Comparison of ENCODE assay signal across 1 cellular context in the genomic region with DNA sequence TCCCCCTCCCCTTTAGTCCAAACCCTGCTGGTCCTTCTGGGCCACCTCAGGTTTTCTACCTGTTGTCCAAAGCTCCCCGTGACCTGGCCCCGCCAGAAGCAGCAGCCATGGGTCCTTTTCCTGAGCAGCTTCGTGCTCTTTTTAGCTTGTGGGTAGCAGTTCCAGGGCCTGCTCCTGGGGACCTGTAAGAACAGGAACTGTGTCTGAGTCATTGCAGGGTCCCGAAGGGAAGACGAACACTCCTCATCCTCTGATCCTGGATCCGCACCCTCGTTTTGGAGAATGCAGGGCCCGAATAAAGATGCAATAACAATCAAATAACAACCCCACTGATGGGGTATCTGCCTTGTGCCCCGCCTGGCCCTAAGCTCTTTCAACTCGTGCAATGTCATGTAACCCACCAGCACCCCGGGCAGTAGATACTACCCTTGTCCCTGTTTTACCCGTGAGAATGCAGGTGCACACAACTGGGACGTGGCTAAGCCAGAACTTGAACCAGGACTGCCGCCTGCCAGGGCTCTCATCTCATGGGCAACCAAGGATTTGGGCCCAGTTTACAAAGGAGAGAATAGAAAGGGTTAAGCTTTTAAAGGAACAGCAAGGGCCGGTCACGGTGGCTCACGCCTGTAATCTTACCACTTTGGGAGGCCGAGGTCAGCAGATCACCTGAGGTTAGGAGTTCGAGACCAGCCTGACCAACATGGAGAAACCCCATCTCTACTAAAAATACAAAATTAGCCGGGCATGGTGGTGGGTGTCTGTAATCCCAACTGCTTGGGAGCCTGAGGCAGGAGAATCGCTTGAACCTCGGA.
TF ChIP-seq lines count a peak whose summit lies in the region.

No MANE protein-coding gene starts in this region.

TF ChIP-seq in HepG2, 621 proteins besides CTCF, POLR2A, EP300 and RAD21 (continued from another document):
- TF ChIP-seq ZBTB40 (IDR thresholded peaks at IDR 0.05) (no peak), ZBTB40 (CRISPR knock-in tag; IDR thresholded peaks at IDR 0.05) (no peak), MYC (CRISPR knock-in tag; IDR thresholded peaks at IDR 0.05; ENCODE audit: borderline replicate concordance) (0 out of 2 replicates have a peak, but pooled peaks have one; percentile 21), ZNF619 (CRISPR knock-in tag; IDR thresholded peaks at IDR 0.05) (no peak), RBM22 (optimal IDR thresholded peaks at IDR 0.05; ENCODE audit: low read length) (peak; percentile 23), ZNF724P (CRISPR knock-in tag; IDR thresholded peaks at IDR 0.05; ENCODE audit: borderline replicate concordance) (no peak), ZNF441 (CRISPR knock-in tag; IDR thresholded peaks at IDR 0.05; ENCODE audit: borderline replicate concordance) (no peak), RFX5 (IDR thresholded peaks at IDR 0.05; ENCODE audit: low read depth, low read length) (no peak), HNF1A (IDR thresholded peaks at IDR 0.05; ENCODE audit: low read depth) (no peak), HNF1A (CRISPR knock-in tag; IDR thresholded peaks at IDR 0.05; ENCODE audit: borderline replicate concordance) (no peak), ZNF770 (CRISPR knock-in tag; IDR thresholded peaks at IDR 0.05) (no peak), ZEB1 (IDR thresholded peaks at IDR 0.05; ENCODE audit: insufficient replicate concordance, low read depth) (no peak), TAF1 (CRISPR knock-in tag; IDR thresholded peaks at IDR 0.05) (no peak), ATF3 (CRISPR knock-in tag; IDR thresholded peaks at IDR 0.05) (no peak), ZKSCAN8 (CRISPR knock-in tag; IDR thresholded peaks at IDR 0.05; ENCODE audit: borderline replicate concordance) (no peak), E2F5 (CRISPR knock-in tag; conservative IDR thresholded peaks at IDR 0.05) (no peak), MXI1 (IDR thresholded peaks at IDR 0.05; ENCODE audit: borderline replicate concordance, low read depth, low read length) (no peak), NFE2L2 (IDR thresholded peaks at IDR 0.05; ENCODE audit: low read length) (no peak), ZNF20 (CRISPR knock-in tag; IDR thresholded peaks at IDR 0.05) (no peak), ZMYM4 (CRISPR knock-in tag; IDR thresholded peaks at IDR 0.05) (no peak), KDM2A (CRISPR knock-in tag; IDR thresholded peaks at IDR 0.05; ENCODE audit: borderline replicate concordance, low read depth) (no peak), ZNF446 (CRISPR knock-in tag; IDR thresholded peaks at IDR 0.05) (no peak)
- TF ChIP-seq, protein P1, sequence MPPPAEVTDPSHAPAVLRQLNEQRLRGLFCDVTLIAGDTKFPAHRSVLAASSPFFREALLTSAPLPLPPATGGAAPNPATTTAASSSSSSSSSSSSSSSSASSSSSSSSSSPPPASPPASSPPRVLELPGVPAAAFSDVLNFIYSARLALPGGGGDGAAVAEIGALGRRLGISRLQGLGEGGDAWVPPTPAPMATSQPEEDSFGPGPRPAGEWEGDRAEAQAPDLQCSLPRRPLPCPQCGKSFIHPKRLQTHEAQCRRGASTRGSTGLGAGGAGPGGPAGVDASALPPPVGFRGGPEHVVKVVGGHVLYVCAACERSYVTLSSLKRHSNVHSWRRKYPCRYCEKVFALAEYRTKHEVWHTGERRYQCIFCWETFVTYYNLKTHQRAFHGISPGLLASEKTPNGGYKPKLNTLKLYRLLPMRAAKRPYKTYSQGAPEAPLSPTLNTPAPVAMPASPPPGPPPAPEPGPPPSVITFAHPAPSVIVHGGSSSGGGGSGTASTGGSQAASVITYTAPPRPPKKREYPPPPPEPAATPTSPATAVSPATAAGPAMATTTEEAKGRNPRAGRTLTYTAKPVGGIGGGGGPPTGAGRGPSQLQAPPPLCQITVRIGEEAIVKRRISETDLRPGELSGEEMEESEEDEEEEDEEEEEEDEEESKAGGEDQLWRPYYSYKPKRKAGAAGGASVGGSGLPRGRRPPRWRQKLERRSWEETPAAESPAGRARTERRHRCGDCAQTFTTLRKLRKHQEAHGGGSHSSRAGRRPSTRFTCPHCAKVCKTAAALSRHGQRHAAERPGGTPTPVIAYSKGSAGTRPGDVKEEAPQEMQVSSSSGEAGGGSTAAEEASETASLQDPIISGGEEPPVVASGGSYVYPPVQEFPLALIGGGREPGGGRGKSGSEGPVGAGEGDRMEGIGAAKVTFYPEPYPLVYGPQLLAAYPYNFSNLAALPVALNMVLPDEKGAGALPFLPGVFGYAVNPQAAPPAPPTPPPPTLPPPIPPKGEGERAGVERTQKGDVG (CRISPR knock-in tag; IDR thresholded peaks at IDR 0.05; ENCODE audit: borderline replicate concordance): no peak
- TF ChIP-seq, protein P2, sequence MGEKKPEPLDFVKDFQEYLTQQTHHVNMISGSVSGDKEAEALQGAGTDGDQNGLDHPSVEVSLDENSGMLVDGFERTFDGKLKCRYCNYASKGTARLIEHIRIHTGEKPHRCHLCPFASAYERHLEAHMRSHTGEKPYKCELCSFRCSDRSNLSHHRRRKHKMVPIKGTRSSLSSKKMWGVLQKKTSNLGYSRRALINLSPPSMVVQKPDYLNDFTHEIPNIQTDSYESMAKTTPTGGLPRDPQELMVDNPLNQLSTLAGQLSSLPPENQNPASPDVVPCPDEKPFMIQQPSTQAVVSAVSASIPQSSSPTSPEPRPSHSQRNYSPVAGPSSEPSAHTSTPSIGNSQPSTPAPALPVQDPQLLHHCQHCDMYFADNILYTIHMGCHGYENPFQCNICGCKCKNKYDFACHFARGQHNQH (CRISPR knock-in tag; IDR thresholded peaks at IDR 0.05): no peak
- TF ChIP-seq, protein P3, sequence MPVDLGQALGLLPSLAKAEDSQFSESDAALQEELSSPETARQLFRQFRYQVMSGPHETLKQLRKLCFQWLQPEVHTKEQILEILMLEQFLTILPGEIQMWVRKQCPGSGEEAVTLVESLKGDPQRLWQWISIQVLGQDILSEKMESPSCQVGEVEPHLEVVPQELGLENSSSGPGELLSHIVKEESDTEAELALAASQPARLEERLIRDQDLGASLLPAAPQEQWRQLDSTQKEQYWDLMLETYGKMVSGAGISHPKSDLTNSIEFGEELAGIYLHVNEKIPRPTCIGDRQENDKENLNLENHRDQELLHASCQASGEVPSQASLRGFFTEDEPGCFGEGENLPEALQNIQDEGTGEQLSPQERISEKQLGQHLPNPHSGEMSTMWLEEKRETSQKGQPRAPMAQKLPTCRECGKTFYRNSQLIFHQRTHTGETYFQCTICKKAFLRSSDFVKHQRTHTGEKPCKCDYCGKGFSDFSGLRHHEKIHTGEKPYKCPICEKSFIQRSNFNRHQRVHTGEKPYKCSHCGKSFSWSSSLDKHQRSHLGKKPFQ (CRISPR knock-in tag; IDR thresholded peaks at IDR 0.05; ENCODE audit: insufficient replicate concordance): no peak
TF ChIP-seq in HepG2: peak in this region for 5.
